ENCODE assay signal across 37 cellular contexts in genomic region chr6:141531040-141531439, GRCh38.
"Had no signal": no experiment of that assay in that cellular context is flagged by ENCODE, and none has a peak within 500 bp of the region (broad histone marks: within the 10 kb centered on the region; RNA-seq: fewer than 3 reads in every experiment).

No MANE protein-coding gene starts in this region.

- H3K36me3 ChIP-seq: ascending aorta, cardiac muscle cell had no signal

- H3K9me3 ChIP-seq: ascending aorta had no signal

- H3K27ac Mint-ChIP-seq: activated B cell treated with CpG ODN at 0.5 μM for 24 hours; activated CD4-positive, alpha-beta memory T cell treated with anti-CD3 and anti-CD28 coated beads for 36 hours; activated CD4-positive, alpha-beta T cell treated with anti-CD3 and anti-CD28 coated beads, Interleukin-2, amount 10 ng/mL, durations not matched to agents 24 days and 14 days; activated CD8-positive, alpha-beta T cell treated with anti-CD3 and anti-CD28 coated beads for 36 hours; activated naive CD4-positive, alpha-beta T cell treated with anti-CD3 and anti-CD28 coated beads, Interleukin-2, amount 10 ng/mL, durations not matched to agents 7 days and 5 days; activated naive CD4-positive, alpha-beta T cell treated with anti-CD3 and anti-CD28 coated beads, Interleukin-2, amount 50 U/mL, for 24 hours; activated naive CD8-positive, alpha-beta T cell; activated naive CD8-positive, alpha-beta T cell treated with anti-CD3 and anti-CD28 coated beads, Interleukin-2, amount 10 ng/mL, durations not matched to agents 7 days and 5 days; activated naive CD8-positive, alpha-beta T cell treated with anti-CD3 and anti-CD28 coated beads, Interleukin-2, amount 50 U/mL, for 24 hours; activated T-cell treated with anti-CD3 and anti-CD28 coated beads, Interleukin-2, amount 50 U/mL, for 72 hours; activated T-helper 2 cell treated with anti-CD3 and anti-CD28 coated beads, Interferon-gamma antibody, Interleukin-2, Interleukin-4, amounts not matched to agents 10 μg/mL and 5 μg/mL and 100 μg/mL, durations not matched to agents 14 hours and 24 hours and 36 hours; brain; T-helper 1 cell treated with Interleukin-12 subunit alpha and Interleukin-12 subunit beta and Interleukin-4 antibody, amounts not matched to agents 30 μg/mL and 1 μg/mL, for 36 hours; T-helper 2 cell treated with Interferon-gamma antibody and Interleukin-4, amounts not matched to agents 5 μg/mL and 100 μg/mL, for 36 hours had no signal

- ATAC-seq: activated CD8-positive, alpha-beta T cell treated with anti-CD3 and anti-CD28 coated beads for 36 hours; activated naive CD8-positive, alpha-beta T cell treated with anti-CD3 and anti-CD28 coated beads, Interleukin-2, amount 50 U/mL, for 24 hours; activated T-cell treated with anti-CD3 and anti-CD28 coated beads, Interleukin-2, amount 50 U/mL, for 4 hours; activated T-cell treated with anti-CD3 and anti-CD28 coated beads, Interleukin-2, amount 50 U/mL, for 72 hours had no signal

- H3K4me3 Mint-ChIP-seq: activated B cell treated with CpG ODN at 0.5 μM for 24 hours; activated CD4-positive, alpha-beta memory T cell treated with anti-CD3 and anti-CD28 coated beads for 36 hours; activated CD4-positive, alpha-beta T cell treated with anti-CD3 and anti-CD28 coated beads, Interleukin-2, amount 10 ng/mL, durations not matched to agents 24 days and 14 days; activated CD8-positive, alpha-beta T cell treated with anti-CD3 and anti-CD28 coated beads for 36 hours; activated naive CD4-positive, alpha-beta T cell treated with anti-CD3 and anti-CD28 coated beads, Interleukin-2, amount 10 ng/mL, durations not matched to agents 7 days and 5 days; activated naive CD4-positive, alpha-beta T cell treated with anti-CD3 and anti-CD28 coated beads, Interleukin-2, amount 50 U/mL, for 24 hours; activated naive CD8-positive, alpha-beta T cell; activated naive CD8-positive, alpha-beta T cell treated with anti-CD3 and anti-CD28 coated beads, Interleukin-2, amount 10 ng/mL, durations not matched to agents 7 days and 5 days; activated naive CD8-positive, alpha-beta T cell treated with anti-CD3 and anti-CD28 coated beads, Interleukin-2, amount 50 U/mL, for 24 hours; activated T-cell treated with anti-CD3 and anti-CD28 coated beads, Interleukin-2, amount 50 U/mL, for 4 hours; activated T-cell treated with anti-CD3 and anti-CD28 coated beads, Interleukin-2, amount 50 U/mL, for 72 hours; brain; central memory CD8-positive, alpha-beta T cell; T-helper 1 cell treated with Interleukin-12 subunit alpha and Interleukin-12 subunit beta and Interleukin-4 antibody, amounts not matched to agents 30 μg/mL and 1 μg/mL, for 36 hours; T-helper 2 cell treated with Interferon-gamma antibody and Interleukin-4, amounts not matched to agents 5 μg/mL and 100 μg/mL, for 36 hours had no signal

- H3K4me1 ChIP-seq: ascending aorta had no signal

- DNase-seq: activated B cell treated with CpG ODN at 0.5 μM for 24 hours; activated CD4-positive, alpha-beta memory T cell treated with anti-CD3 and anti-CD28 coated beads for 36 hours; activated CD4-positive, alpha-beta T cell treated with anti-CD3 and anti-CD28 coated beads for 4 hours; activated CD4-positive, alpha-beta T cell treated with anti-CD3 and anti-CD28 coated beads, Interleukin-2, amount 10 ng/mL, durations not matched to agents 24 days and 14 days; activated CD4-positive, alpha-beta T cell treated with anti-CD3 and anti-CD28 coated beads, Interleukin-2, amount 50 U/mL, for 1 hour; activated CD4-positive, alpha-beta T cell treated with anti-CD3 and anti-CD28 coated beads, Interleukin-2, amount 50 U/mL, for 4 hours; activated CD4-positive, CD25-positive, alpha-beta regulatory T cell treated with anti-CD3 and anti-CD28 coated beads, Interleukin-2, amount 50 U/mL, for 72 hours; activated CD8-positive, alpha-beta memory T cell treated with anti-CD3 and anti-CD28 coated beads, Interleukin-2, amount 50 U/mL, for 4 hours; activated CD8-positive, alpha-beta T cell treated with anti-CD3 and anti-CD28 coated beads for 36 hours; activated effector memory CD4-positive, alpha-beta T cell treated with Interleukin-2 at 50 U/mL for 16 hours; activated gamma-delta T cell; activated naive CD4-positive, alpha-beta T cell treated with anti-CD3 and anti-CD28 coated beads, Interleukin-2, amount 10 ng/mL, durations not matched to agents 7 days and 5 days; activated naive CD4-positive, alpha-beta T cell treated with Interleukin-2 at 50 U/mL for 16 hours; activated naive CD8-positive, alpha-beta T cell treated with anti-CD3 and anti-CD28 coated beads, Interleukin-2, amount 10 ng/mL, durations not matched to agents 7 days and 5 days; activated naive CD8-positive, alpha-beta T cell treated with anti-CD3 and anti-CD28 coated beads, Interleukin-2, amount 50 U/mL, for 24 hours; activated T-cell treated with anti-CD3 and anti-CD28 coated beads for 4 hours; activated T-cell treated with anti-CD3 and anti-CD28 coated beads, Interleukin-2, amount 50 U/mL, for 1 hour; activated T-cell treated with anti-CD3 and anti-CD28 coated beads, Interleukin-2, amount 50 U/mL, for 4 hours; activated T-cell treated with anti-CD3 and anti-CD28 coated beads, Interleukin-2, amount 50 U/mL, for 72 hours; amygdala; anterior cingulate cortex; caudate nucleus; cerebellar nuclear complex; T-helper 1 cell; T-helper 2 cell; T-helper 9 cell had no signal

- H3K4me1 Mint-ChIP-seq: activated B cell treated with CpG ODN at 0.5 μM for 24 hours; activated CD4-positive, alpha-beta T cell treated with anti-CD3 and anti-CD28 coated beads, Interleukin-2, amount 10 ng/mL, durations not matched to agents 24 days and 14 days; activated naive CD4-positive, alpha-beta T cell treated with anti-CD3 and anti-CD28 coated beads, Interleukin-2, amount 10 ng/mL, durations not matched to agents 7 days and 5 days; activated naive CD4-positive, alpha-beta T cell treated with anti-CD3 and anti-CD28 coated beads, Interleukin-2, amount 50 U/mL, for 24 hours; activated naive CD8-positive, alpha-beta T cell treated with anti-CD3 and anti-CD28 coated beads, Interleukin-2, amount 50 U/mL, for 24 hours; central memory CD8-positive, alpha-beta T cell had no signal

- H3K27me3 ChIP-seq: ascending aorta, cardiac muscle cell had no signal

- H3K9me3 Mint-ChIP-seq: activated CD4-positive, alpha-beta T cell treated with anti-CD3 and anti-CD28 coated beads, Interleukin-2, amount 10 ng/mL, durations not matched to agents 24 days and 14 days; activated CD8-positive, alpha-beta T cell treated with anti-CD3 and anti-CD28 coated beads for 36 hours; activated naive CD4-positive, alpha-beta T cell treated with anti-CD3 and anti-CD28 coated beads, Interleukin-2, amount 50 U/mL, for 24 hours; activated naive CD8-positive, alpha-beta T cell treated with anti-CD3 and anti-CD28 coated beads, Interleukin-2, amount 50 U/mL, for 24 hours; activated T-cell treated with anti-CD3 and anti-CD28 coated beads, Interleukin-2, amount 50 U/mL, for 72 hours; activated T-helper 2 cell treated with anti-CD3 and anti-CD28 coated beads, Interferon-gamma antibody, Interleukin-2, Interleukin-4, amounts not matched to agents 10 μg/mL and 5 μg/mL and 100 μg/mL, durations not matched to agents 14 hours and 24 hours and 36 hours; central memory CD8-positive, alpha-beta T cell; T-helper 1 cell treated with Interleukin-12 subunit alpha and Interleukin-12 subunit beta and Interleukin-4 antibody, amounts not matched to agents 30 μg/mL and 1 μg/mL, for 36 hours; T-helper 2 cell treated with Interferon-gamma antibody and Interleukin-4, amounts not matched to agents 5 μg/mL and 100 μg/mL, for 36 hours had no signal

- H3K36me3 Mint-ChIP-seq: activated CD4-positive, alpha-beta memory T cell treated with anti-CD3 and anti-CD28 coated beads for 36 hours; activated naive CD4-positive, alpha-beta T cell treated with anti-CD3 and anti-CD28 coated beads, Interleukin-2, amount 10 ng/mL, durations not matched to agents 7 days and 5 days; activated naive CD4-positive, alpha-beta T cell treated with anti-CD3 and anti-CD28 coated beads, Interleukin-2, amount 50 U/mL, for 24 hours; activated naive CD8-positive, alpha-beta T cell; brain had no signal

- H3K27ac ChIP-seq: ascending aorta, cardiac muscle cell, VCaP had no signal

- H3K4me3 ChIP-seq: ascending aorta, cardiac muscle cell had no signal

- FAIRE-seq: TTC549 had no signal
